Comparison of ENCODE assay signal across 7 cellular contexts in genomic region chr1:35726814-35727433, GRCh38. TPM values are rescaled to one million over a fixed set of nuclear protein-coding genes. Genes with fewer than 3 reads are reported as not detected.
A peak's percentile ranks its signal among the peaks of the same experiment; 100 is the strongest.
DNase-seq lines count a peak whose midpoint lies in the region; ATAC-seq and TF ChIP-seq lines count a peak whose summit lies in the region.

No MANE protein-coding gene starts in this region.

- TF ChIP-seq POLR2A in sigmoid colon (IDR thresholded peaks at IDR 0.05) = no peak

- H3K27ac ChIP-seq in right cardiac atrium (ENCODE audit: low read length) = no peak overlapping the region
- H3K27ac ChIP-seq in sigmoid colon = no peak overlapping the region

- peak; percentile 89 for TF ChIP-seq CTCF in GM12864 (IDR thresholded peaks at IDR 0.05; ENCODE audit: low read depth, low read length, missing control alignments)
- peak; percentile 43 to 89 (median 62) for TF ChIP-seq CTCF in sigmoid colon (IDR thresholded peaks at IDR 0.05)

- H3K4me3 ChIP-seq in GM12864 (ENCODE audit: low read depth, low read length) (no peak overlapping the region), right cardiac atrium (ENCODE audit: low read length) (no peak overlapping the region), sigmoid colon (no peak overlapping the region)

- H3K9me3 ChIP-seq in right cardiac atrium (ENCODE audit: control insufficient read depth, low read length) = no peaks in the 10 kb centered on the region
- H3K9me3 ChIP-seq in sigmoid colon = no peaks in the 10 kb centered on the region

- 5% methylated on average over 5 of the region's 5 CpGs for WGBS in right cardiac atrium
- 7 to 12% methylated on average over 5 of the region's 5 CpGs for WGBS in sigmoid colon, 2 donors

- intact Hi-C loops in right cardiac atrium (cut with DNase I) (loop anchor here in 3 of 4 donors (2.0 to 10.0 kb wide), 5 partner anchors 155 to 275 kb away; partner anchors contain the start of gene TFAP2E (in 1 of the 3)), sigmoid colon (cut with DNase I) (loop anchor here (5.0 kb wide), 1 partner anchor 45 kb away; no protein-coding TSS in a partner anchor)

- no peak for TF ChIP-seq EP300 in sigmoid colon (IDR thresholded peaks at IDR 0.05)

- H3K4me1 ChIP-seq in right cardiac atrium (ENCODE audit: control insufficient read depth, insufficient read depth, low read length) (no peaks in the 10 kb centered on the region), sigmoid colon (peaks cover 0 to 8% (median 0%) of the 10 kb centered on the region in 4 donors)

- H3K36me3 ChIP-seq in sigmoid colon = no peaks in the 10 kb centered on the region

- DNase-seq in GM12864 (ENCODE audit: low read depth) (no peak), NCI-H1092 (lab: John Stamatoyannopoulos, UW) (peak; percentile 51), SKM-1 treated with dmso at 0.1 percent for 144 hours (lab: John Stamatoyannopoulos, UW; ENCODE audit: unreplicated experiment) (peak; percentile 41), amygdala (lab: John Stamatoyannopoulos, UW) (peak in 40 of 56 donors; percentile 11 to 79 (median 41)), right cardiac atrium (peak in 2 of 3 donors; percentile 50 to 69), sigmoid colon (no peak)

- ATAC-seq in right cardiac atrium (peak; percentile 83 to 90), GM18861 (IDR thresholded peaks at IDR 0.05; ENCODE audit: unreplicated experiment) (no peak)

- H3K27me3 ChIP-seq in right cardiac atrium (ENCODE audit: control insufficient read depth, insufficient read depth) (no peaks in the 10 kb centered on the region), sigmoid colon (no peaks in the 10 kb centered on the region)

RNA-seq across cellular contexts. Expression of gene C1orf216, which starts 8.2 kb away (rescaled TPM):
- 10 to 100 TPM; 15.1 to 19.6 (median 16.3) TPM for total RNA-seq in right cardiac atrium
- 9.3 TPM for polyA plus RNA-seq in right cardiac atrium
- total RNA-seq in sigmoid colon = 10 to 100 TPM; 21.6 to 32.5 (median 27.6) TPM
- polyA plus RNA-seq in sigmoid colon = 1 to 10 TPM; 2.1 to 6.4 (median 3.6) TPM

RNA-seq across cellular contexts. Expression of gene CLSPN, which starts 42.9 kb away (rescaled TPM):
- 1 to 10 TPM in 1 of 4 donors, under 1 TPM in 3; 0.22 to 1.8 (median 0.44) TPM for total RNA-seq in right cardiac atrium
- polyA plus RNA-seq in right cardiac atrium = 0.16 TPM
- total RNA-seq in sigmoid colon = under 1 TPM in 3 of 4 donors, not detected in 1; under 0.01 to 0.41 (median 0.16) TPM
- 1 to 10 TPM in 2 of 3 donors, not detected in 1; 1.6 to 5.3 TPM for polyA plus RNA-seq in sigmoid colon

Comparison
In these comparisons a context has a peak if more than half of its experiments do, and no peak if none do; other contexts are left out.
1. DNase-seq: peak in NCI-H1092 (single experiment), SKM-1 treated with dmso at 0.1 percent for 144 hours (single experiment), amygdala (40 of 56) and right cardiac atrium (2 of 3); none in GM12864 (single experiment) and sigmoid colon (single experiment).